In the genomic region with DNA sequence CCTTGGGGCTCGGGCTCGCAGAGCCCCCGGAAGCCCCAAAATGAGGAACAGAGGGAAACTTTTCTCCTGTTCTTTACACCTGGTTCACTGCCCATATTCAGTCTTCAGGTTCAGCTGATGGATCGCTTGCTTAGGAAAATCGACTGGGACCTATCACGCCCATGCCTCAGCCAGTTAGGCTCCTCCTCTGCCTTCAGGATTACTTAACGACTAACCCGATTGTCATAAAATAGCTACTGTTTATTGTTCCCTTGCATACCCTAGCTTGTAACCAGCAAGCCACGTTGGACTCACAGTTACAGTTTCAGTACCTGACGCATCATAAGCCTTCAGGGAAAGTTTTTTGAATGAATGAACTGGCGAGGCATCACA, we compare ENCODE assay signal across 1 cellular context.
TF ChIP-seq lines count a peak whose summit lies in the region.

No MANE protein-coding gene starts in this region.

TF ChIP-seq in liver, 16 proteins besides CTCF, POLR2A, EP300 and RAD21 (continued from another document):
- TF ChIP-seq, protein P1, sequence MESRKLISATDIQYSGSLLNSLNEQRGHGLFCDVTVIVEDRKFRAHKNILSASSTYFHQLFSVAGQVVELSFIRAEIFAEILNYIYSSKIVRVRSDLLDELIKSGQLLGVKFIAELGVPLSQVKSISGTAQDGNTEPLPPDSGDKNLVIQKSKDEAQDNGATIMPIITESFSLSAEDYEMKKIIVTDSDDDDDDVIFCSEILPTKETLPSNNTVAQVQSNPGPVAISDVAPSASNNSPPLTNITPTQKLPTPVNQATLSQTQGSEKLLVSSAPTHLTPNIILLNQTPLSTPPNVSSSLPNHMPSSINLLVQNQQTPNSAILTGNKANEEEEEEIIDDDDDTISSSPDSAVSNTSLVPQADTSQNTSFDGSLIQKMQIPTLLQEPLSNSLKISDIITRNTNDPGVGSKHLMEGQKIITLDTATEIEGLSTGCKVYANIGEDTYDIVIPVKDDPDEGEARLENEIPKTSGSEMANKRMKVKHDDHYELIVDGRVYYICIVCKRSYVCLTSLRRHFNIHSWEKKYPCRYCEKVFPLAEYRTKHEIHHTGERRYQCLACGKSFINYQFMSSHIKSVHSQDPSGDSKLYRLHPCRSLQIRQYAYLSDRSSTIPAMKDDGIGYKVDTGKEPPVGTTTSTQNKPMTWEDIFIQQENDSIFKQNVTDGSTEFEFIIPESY (IDR thresholded peaks at IDR 0.05): no peak
- no peak for TF ChIP-seq ATF3 (IDR thresholded peaks at IDR 0.05)
- TF ChIP-seq RXRA (IDR thresholded peaks at IDR 0.05): no peak
